In the genomic region with DNA sequence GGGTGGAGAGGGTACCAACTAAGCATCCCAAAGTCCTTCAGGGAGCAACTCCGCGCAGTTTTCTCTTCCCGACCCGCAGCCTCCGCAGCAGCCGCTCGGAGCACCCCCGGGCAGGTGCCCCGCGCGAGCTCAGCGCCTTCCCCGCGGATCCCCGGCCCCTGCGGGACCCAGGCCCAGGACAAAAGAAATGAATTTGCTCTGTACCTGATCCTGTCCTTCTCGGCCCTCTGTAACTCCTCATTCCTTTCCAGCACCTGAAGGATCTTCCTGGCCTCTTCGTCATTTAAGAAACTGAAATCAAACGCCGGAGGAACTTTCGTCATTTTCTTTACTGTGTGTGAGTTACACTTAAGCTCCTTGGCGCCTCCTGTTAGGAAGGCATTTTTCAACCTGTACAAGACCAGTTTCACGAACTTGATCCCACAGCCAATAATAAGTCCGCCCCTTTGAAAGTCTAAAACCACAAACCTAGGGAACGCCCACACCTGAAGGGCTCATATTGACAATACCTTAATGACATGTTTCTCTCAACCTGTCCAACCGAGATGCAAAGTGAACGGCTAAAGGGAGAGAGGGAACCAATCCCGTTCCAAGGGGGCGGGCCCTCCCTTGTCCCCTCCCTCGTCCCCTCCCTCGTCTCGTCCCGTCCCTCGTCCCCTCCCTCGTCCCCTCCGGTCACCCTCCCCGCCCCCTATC, we compare ENCODE assay signal across 8 cellular contexts. TPM values are rescaled to one million over a fixed set of nuclear protein-coding genes. Genes with fewer than 3 reads are reported as not detected.
DNase-seq lines count a peak whose midpoint lies in the region; ATAC-seq and TF ChIP-seq lines count a peak whose summit lies in the region.

A gene with protein sequence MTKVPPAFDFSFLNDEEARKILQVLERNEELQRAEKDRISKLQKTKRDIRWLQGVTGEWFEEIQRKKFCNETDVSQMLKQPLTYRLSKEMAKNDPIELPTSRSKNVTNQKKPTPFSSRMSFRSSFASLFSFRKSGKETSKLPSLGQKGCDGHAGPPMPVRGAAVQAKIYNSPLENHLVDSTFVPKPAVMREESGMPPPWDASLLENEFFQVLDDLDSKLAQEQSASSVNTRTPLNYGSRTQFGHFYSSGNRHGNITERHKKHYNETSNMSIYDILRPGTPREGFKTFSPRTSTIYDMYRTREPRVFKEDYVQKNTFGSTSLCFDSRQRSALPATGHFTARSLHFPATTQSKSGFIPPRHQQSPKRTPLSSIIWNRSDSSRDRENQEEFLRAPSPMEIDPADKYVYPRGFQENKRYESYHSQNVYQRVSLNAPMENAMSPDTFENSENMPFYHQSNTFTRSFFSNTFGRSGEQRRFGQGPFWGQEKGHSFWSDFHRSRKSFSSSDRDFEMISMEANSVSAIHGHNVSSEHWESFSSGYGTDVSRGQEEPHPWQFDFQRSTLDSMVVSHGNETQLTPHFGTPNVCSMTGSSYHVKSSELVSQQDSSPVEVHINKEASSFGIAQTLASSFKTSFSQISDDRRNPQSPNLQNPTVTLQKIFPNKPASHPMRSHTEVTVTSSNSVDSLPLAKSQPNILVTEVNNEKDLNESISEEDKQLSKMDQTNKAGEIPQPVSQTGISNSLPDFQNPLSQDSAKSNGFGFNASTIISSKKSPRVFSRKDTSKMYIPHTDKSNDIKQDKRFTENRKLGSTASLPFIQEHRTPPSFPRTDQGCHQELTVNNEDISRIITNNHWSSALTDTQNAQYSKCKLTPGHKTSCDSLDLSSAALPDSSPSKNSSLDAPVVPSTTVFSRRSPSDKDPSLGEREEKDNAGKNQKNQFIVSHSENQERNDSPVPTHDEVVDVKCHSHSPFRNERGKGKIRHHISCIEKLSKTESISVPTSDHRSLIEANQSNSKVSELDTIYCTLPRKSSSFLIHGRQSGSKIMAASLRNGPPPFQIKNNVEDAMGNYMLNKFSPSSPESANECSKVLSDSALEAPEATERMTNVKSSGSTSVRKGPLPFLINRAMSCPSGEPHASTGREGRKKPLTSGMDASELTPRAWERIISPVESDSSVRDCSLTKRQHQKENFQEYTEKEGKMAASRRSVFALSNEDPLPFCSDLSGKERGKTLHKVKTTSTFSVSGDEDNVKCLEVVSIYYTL (N-terminal part only) (minus strand): TSS at position 555 of the 696 bp plus-strand sequence. CDS start 232 bp downstream, at position 323.

- peak; percentile 93 for ATAC-seq in GM21526 (IDR thresholded peaks at IDR 0.05; ENCODE audit: low FRiP score, unreplicated experiment)

- H3K4me1 ChIP-seq in HUES64 (ENCODE audit: insufficient read depth, low read length) (peaks cover 24% of the 10 kb centered on the region), OCI-LY3 (ENCODE audit: low read length) (no peaks in the 10 kb centered on the region)

- peaks cover 33% of the 10 kb centered on the region for H3K36me3 Mint-ChIP-seq in Calu3 (ENCODE audit: insufficient read depth, unreplicated experiment)

- H3K27me3 ChIP-seq in HUES64 (ENCODE audit: insufficient read depth, low read length) (peaks cover 24% of the 10 kb centered on the region), OCI-LY3 (ENCODE audit: low read depth, low read length) (peaks cover 4% of the 10 kb centered on the region)

- peaks cover 10% of the 10 kb centered on the region for H3K4me1 Mint-ChIP-seq in Calu3 (ENCODE audit: low read depth, unreplicated experiment)

- peak within 1 kb of the TSS; percentile 86 for H3K4me3 Mint-ChIP-seq in Calu3 (ENCODE audit: low read depth, unreplicated experiment)

- H3K27ac Mint-ChIP-seq in Calu3 (ENCODE audit: unreplicated experiment): peak within 1 kb of the TSS; percentile 92

- H3K27ac ChIP-seq in HUES64 (ENCODE audit: low read depth, low read length) (peak within 1 kb of the TSS; percentile 64; the same call in 1 of the 2 replicates), OCI-LY3 (ENCODE audit: low read length) (no peak within 1 kb of the TSS)

- DNase-seq in Calu3 (peak; percentile 95), activated T-cell treated with anti-CD3 and anti-CD28 coated beads for 4 hours (peak; percentile 87), epithelial cell of proximal tubule (ENCODE audit: low read depth) (peak; percentile 74), middle frontal gyrus (ENCODE audit: extremely low spot score, low spot score) (peak; percentile 32)
- peak; percentile 59 to 77 for DNase-seq in stimulated activated CD8-positive, alpha-beta memory T cell treated with anti-CD3 and anti-CD28 coated beads, Interleukin-2, amount 100 ng/mL, for 1 hour (ENCODE audit: low read depth in 2 of 2)

- no TSS peak for BruUV-seq in Calu3 (replicated peaks; lab: Mats Ljungman, UMichigan)

- H3K4me3 ChIP-seq in HUES64 (ENCODE audit: low read length) (peak within 1 kb of the TSS; percentile 68), OCI-LY3 (ENCODE audit: low read length) (peak within 1 kb of the TSS; percentile 75), epithelial cell of proximal tubule (ENCODE audit: low read depth, low read length) (peak within 1 kb of the TSS; percentile 68)

- H3K9ac ChIP-seq in HUES64 (ENCODE audit: low read depth, low read length) (peak within 1 kb of the TSS; percentile 63; the same call in 1 of the 2 replicates), OCI-LY3 (ENCODE audit: low read length) (no peak within 1 kb of the TSS)

- H3K36me3 ChIP-seq in HUES64 (ENCODE audit: insufficient read depth, low read length): no peaks in the 10 kb centered on the region
- no peaks in the 10 kb centered on the region for H3K36me3 ChIP-seq in OCI-LY3 (replicated peaks; ENCODE audit: low read depth, low read length)

- WGBS in HUES64: under 1% methylated on average over 37 of the region's 37 CpGs

- H3K9me3 ChIP-seq in HUES64 (ENCODE audit: insufficient read depth, low read depth, low read length) (no peaks in the 10 kb centered on the region), OCI-LY3 (ENCODE audit: insufficient read depth, low read length) (no peaks in the 10 kb centered on the region)

- H3K9me3 Mint-ChIP-seq in Calu3 (ENCODE audit: low read depth, unreplicated experiment): no peaks in the 10 kb centered on the region

- TF ChIP-seq CTCF in Calu3 (IDR thresholded peaks at IDR 0.05; ENCODE audit: unreplicated experiment) (no peak), OCI-LY3 (IDR thresholded peaks at IDR 0.05; ENCODE audit: low read depth, low read length) (no peak), epithelial cell of proximal tubule (conservative IDR thresholded peaks at IDR 0.05; ENCODE audit: low read depth, low read length) (peak; percentile 7)

- no peaks in the 10 kb centered on the region for H3K27me3 Mint-ChIP-seq in Calu3 (ENCODE audit: unreplicated experiment)

- H2AFZ ChIP-seq in OCI-LY3 (ENCODE audit: low read depth, low read length): peak within 1 kb of the TSS; percentile 70

- no peaks in the 10 kb centered on the region for H4K20me1 ChIP-seq in OCI-LY3 (ENCODE audit: insufficient read depth, low read length)

- H3K79me2 ChIP-seq in OCI-LY3 (ENCODE audit: low read length): no peaks in the 10 kb centered on the region

- intact Hi-C loops in Calu3 (cut with micrococcal nuclease; ENCODE audit: unreplicated experiment): loop anchor here (5.0 kb wide), 2 partner anchors 54 to 96 kb away; a partner anchor contains a TSS

- CTCF ChIA-PET in Calu3 (lab: Charles Lee): interaction anchor here (0.7 to 0.9 kb wide), 2 partner anchors 23 to 611 kb away, joined by 7 to 9 read pairs; no protein-coding TSS in a partner anchor

- H3K4me2 ChIP-seq in OCI-LY3 (ENCODE audit: low read length): peak within 1 kb of the TSS; percentile 62

RNA-seq across cellular contexts. Expression of the gene that starts here (rescaled TPM):
- total RNA-seq in Calu3 (2022): 14.0 and 17.0 TPM in 2 replicates
- 1.00 TPM for polyA plus RNA-seq in HUES64 (2013, experiment 1 of 2)
- 0.70 TPM for polyA plus RNA-seq in HUES64 (2013, experiment 2 of 2)
- 6.8 and 7.8 TPM in 2 replicates for total RNA-seq in epithelial cell of proximal tubule

Comparison
In these comparisons a context has a peak if more than half of its experiments do, and no peak if none do; other contexts are left out.
1. DNase-seq: peak in every context shown above with its lines; median percentile 95 in Calu3; 87 in activated T-cell treated with anti-CD3 and anti-CD28 coated beads for 4 hours; 74 in epithelial cell of proximal tubule; 68 in stimulated activated CD8-positive, alpha-beta memory T cell treated with anti-CD3 and anti-CD28 coated beads, Interleukin-2, amount 100 ng/mL, for 1 hour; 32 in middle frontal gyrus.